8 cellular contexts compared by ENCODE assay signal in genomic region chr19:41297628-41298326, GRCh38. TPM values are rescaled to one million over a fixed set of nuclear protein-coding genes. Genes with fewer than 3 reads are reported as not detected.
A peak's percentile ranks its signal among the peaks of the same experiment; 100 is the strongest.
DNase-seq lines count a peak whose midpoint lies in the region; ATAC-seq and TF ChIP-seq lines count a peak whose summit lies in the region.

No MANE protein-coding gene starts in this region.

- no CpG with 5 or more reads among the region's 7 CpGs for WGBS in trophoblast cell (ENCODE audit: extremely low coverage, insufficient coverage, insufficient read length)

- no peak overlapping the region for H2AK5ac ChIP-seq in trophoblast cell (ENCODE audit: low read length)

- no peak overlapping the region for H2BK12ac ChIP-seq in trophoblast cell (ENCODE audit: low read length)

- peaks cover 65 to 98% (median 93%) of the 10 kb centered on the region in 11 experiments for H3K36me3 ChIP-seq in BLaER1 treated with 17β-estradiol and CSF1 and Interleukin-3, amounts not matched to agents 10 nM and 100 nM
- H3K36me3 ChIP-seq in colonic mucosa = peaks cover 26% of the 10 kb centered on the region
- H3K36me3 ChIP-seq in trophoblast cell (ENCODE audit: control insufficient read depth in 1 of 2, insufficient read depth in 2 of 2, low read length in 2 of 2) = peaks cover 66 to 89% of the 10 kb centered on the region in 2 experiments

- no peak overlapping the region for H4K91ac ChIP-seq in trophoblast cell (ENCODE audit: low read depth, low read length)

- peak; percentile 94 for DNase-seq in GM19240 (ENCODE audit: insufficient read length, low spot score)
- no peak for DNase-seq in colonic mucosa
- DNase-seq in trophoblast cell = peak; percentile 63 to 79
- DNase-seq in activated gamma-delta T cell treated with Interleukin-2 at 50 U/mL for 16 hours = no peak
- no peak for DNase-seq in HK-2 (ENCODE audit: unreplicated experiment)
- DNase-seq in NOMO-1 treated with DMSO at 0.1 percent for 48 hours (lab: John Stamatoyannopoulos, UW; ENCODE audit: unreplicated experiment) = no peak

- no peak overlapping the region for H4K12ac ChIP-seq in trophoblast cell (ENCODE audit: low read depth, low read length)

- peak; percentile 68 for ATAC-seq in HG03439 (IDR thresholded peaks at IDR 0.05; ENCODE audit: unreplicated experiment)

- H3K4me2 ChIP-seq in BLaER1 treated with 17β-estradiol and CSF1 and Interleukin-3, amounts not matched to agents 10 nM and 100 nM = peak overlapping the region; percentile 79 to 90 (median 82)
- no peak overlapping the region for H3K4me2 ChIP-seq in trophoblast cell (ENCODE audit: low read length)

- H2AFZ ChIP-seq in trophoblast cell (ENCODE audit: insufficient read depth, low read length, poor library complexity) = no peak overlapping the region

- no peak for TF ChIP-seq CTCF in colonic mucosa (IDR thresholded peaks at IDR 0.05)

- H2BK5ac ChIP-seq in trophoblast cell (ENCODE audit: low read depth, low read length, poor library complexity) = no peak overlapping the region

- no peaks in the 10 kb centered on the region for H3K79me2 ChIP-seq in trophoblast cell (ENCODE audit: control insufficient read depth, insufficient read depth, low read length, poor library complexity)

- peak overlapping the region in 2 of 10 experiments; percentile 11 to 18; a peak in 4 of 20 replicates for H3K4me3 ChIP-seq in BLaER1 treated with 17β-estradiol and CSF1 and Interleukin-3, amounts not matched to agents 10 nM and 100 nM
- H3K4me3 ChIP-seq in colonic mucosa (no peak overlapping the region), trophoblast cell (ENCODE audit: low read depth, low read length) (no peak overlapping the region)

- no peak overlapping the region for H2BK120ac ChIP-seq in trophoblast cell (ENCODE audit: insufficient read depth, low read length, poor library complexity)

- peak overlapping the region; percentile 23 for H3K4ac ChIP-seq in trophoblast cell (ENCODE audit: low read depth, low read length)

- no peaks in the 10 kb centered on the region for H3K9me3 ChIP-seq in BLaER1 treated with 17β-estradiol and CSF1 and Interleukin-3, amounts not matched to agents 10 nM and 100 nM (replicated peaks in 1 of 11)
- H3K9me3 ChIP-seq in colonic mucosa = no peaks in the 10 kb centered on the region
- no peaks in the 10 kb centered on the region for H3K9me3 ChIP-seq in trophoblast cell (ENCODE audit: insufficient read depth, low read depth, low read length)

- H4K20me1 ChIP-seq in BLaER1 treated with 17β-estradiol and CSF1 and Interleukin-3, amounts not matched to agents 10 nM and 100 nM = peaks cover 4 to 100% (median 98%) of the 10 kb centered on the region in 11 experiments; a peak in 20 of 22 replicates

- no peak overlapping the region for H4K8ac ChIP-seq in trophoblast cell (ENCODE audit: low read depth, low read length)

- intact Hi-C loops in colonic mucosa (cut with DNase I) = no loop called here

- H3K23ac ChIP-seq in trophoblast cell (ENCODE audit: low read length) = no peak overlapping the region

- peak overlapping the region; percentile 41 to 98 (median 81) for H3K27ac ChIP-seq in BLaER1 treated with 17β-estradiol and CSF1 and Interleukin-3, amounts not matched to agents 10 nM and 100 nM
- H3K27ac ChIP-seq in colonic mucosa (peak overlapping the region; percentile 57), trophoblast cell (ENCODE audit: low read depth, low read length) (no peak overlapping the region)

- H3K27me3 ChIP-seq in BLaER1 treated with 17β-estradiol and CSF1 and Interleukin-3, amounts not matched to agents 10 nM and 100 nM = no peaks in the 10 kb centered on the region
- no peaks in the 10 kb centered on the region for H3K27me3 ChIP-seq in colonic mucosa
- H3K27me3 ChIP-seq in trophoblast cell (ENCODE audit: insufficient read depth, low read length) = no peaks in the 10 kb centered on the region

- H3K18ac ChIP-seq in trophoblast cell (ENCODE audit: low read length) = no peak overlapping the region

- peak overlapping the region; percentile 41 to 89 (median 59); a peak in 21 of 22 replicates for H3K9ac ChIP-seq in BLaER1 treated with 17β-estradiol and CSF1 and Interleukin-3, amounts not matched to agents 10 nM and 100 nM
- H3K9ac ChIP-seq in colonic mucosa (ENCODE audit: low read depth in 2 of 2, low read length in 2 of 2) = peak overlapping the region; percentile 23 to 58
- no peak overlapping the region for H3K9ac ChIP-seq in trophoblast cell (ENCODE audit: low read length)

- peaks cover 70 to 87% (median 85%) of the 10 kb centered on the region in 10 experiments for H3K4me1 ChIP-seq in BLaER1 treated with 17β-estradiol and CSF1 and Interleukin-3, amounts not matched to agents 10 nM and 100 nM
- H3K4me1 ChIP-seq in colonic mucosa (no peaks in the 10 kb centered on the region), trophoblast cell (ENCODE audit: control insufficient read depth in 1 of 2, insufficient read depth in 2 of 2, low read length in 2 of 2) (no peaks in the 10 kb centered on the region)

- no peak overlapping the region for H3K14ac ChIP-seq in trophoblast cell (ENCODE audit: low read length)

- H3K79me1 ChIP-seq in trophoblast cell (ENCODE audit: low read length) = no peaks in the 10 kb centered on the region

RNA-seq across cellular contexts. Expression of gene CCDC97, which starts 12.2 kb away (rescaled TPM):
- total RNA-seq in colonic mucosa = 10 to 100 TPM; 20.6 to 30.5 TPM
- 24.7 and 26.3 TPM in 2 replicates for polyA plus RNA-seq in trophoblast cell (2013)

RNA-seq across cellular contexts. Expression of gene HNRNPUL1, which starts 33.6 kb away (rescaled TPM):
- total RNA-seq in colonic mucosa = 100 to 1,000 TPM; 179 to 233 TPM
- polyA plus RNA-seq in trophoblast cell (2013) = 233 and 238 TPM in 2 replicates

RNA-seq across cellular contexts. Expression of gene TGFB1, which starts 55.9 kb away (rescaled TPM):
- total RNA-seq in colonic mucosa = 10 to 100 TPM in 1 of 2 donors, 1 to 10 TPM in 1; 7.7 to 14.6 TPM
- polyA plus RNA-seq in trophoblast cell (2013) = 140 and 142 TPM in 2 replicates

Comparison
In these comparisons a context has a peak if more than half of its experiments do, and no peak if none do; other contexts are left out.
1. DNase-seq: peak in GM19240 (single experiment) and trophoblast cell (2 of 2); none in colonic mucosa (single experiment), activated gamma-delta T cell treated with Interleukin-2 at 50 U/mL for 16 hours (single experiment), HK-2 (single experiment) and NOMO-1 treated with DMSO at 0.1 percent for 48 hours (single experiment).